23 cellular contexts compared by ENCODE assay signal in the genomic region with DNA sequence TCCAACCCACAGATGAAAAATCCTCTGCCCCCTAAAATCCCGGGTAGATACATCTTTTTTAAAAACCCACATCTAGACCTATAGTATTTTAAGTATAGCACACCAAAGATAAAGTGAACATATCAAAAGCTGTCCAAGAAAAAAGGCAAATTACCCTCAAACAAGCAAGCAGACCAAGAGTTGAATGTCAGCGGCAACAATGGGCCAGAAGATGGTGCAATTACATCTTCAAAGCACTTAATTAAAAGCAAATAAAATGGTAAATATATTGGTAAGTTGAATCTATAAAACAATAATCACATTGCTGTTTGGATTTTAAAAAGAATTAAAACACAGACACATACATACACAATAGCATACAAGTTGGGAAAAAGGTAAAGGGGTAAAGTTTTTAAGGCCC.
A peak's percentile ranks its signal among the peaks of the same experiment; 100 is the strongest.
DNase-seq lines count a peak whose midpoint lies in the region; ATAC-seq, FAIRE-seq and TF ChIP-seq lines count a peak whose summit lies in the region.
"Had no signal": no experiment of that assay in that cellular context is flagged by ENCODE, and none has a peak within 500 bp of the region (broad histone marks: within the 10 kb centered on the region; RNA-seq: fewer than 3 reads in every experiment).

No MANE protein-coding gene starts in this region.

- CTCF ChIA-PET in HepG2 (lab: Yijun Ruan, JAX; ENCODE audit: low intra/inter-chr PET ratio, low total read pairs) = no interaction called here

- no peak overlapping the region for H3K4me2 ChIP-seq in HepG2 (ENCODE audit: low read depth, low read length)

- H3K4me1 ChIP-seq in HepG2 (ENCODE audit: insufficient read depth, low read length) (peaks cover 57% of the 10 kb centered on the region), upper lobe of left lung (peaks cover 0 to 14% (median 5%) of the 10 kb centered on the region in 4 donors)
- H3K4me1 ChIP-seq: esophagus muscularis mucosa had no signal

- no peaks in the 10 kb centered on the region for H3K79me2 ChIP-seq in HepG2 (ENCODE audit: insufficient read depth, low read length)

- H3K27me3 ChIP-seq in HepG2 (ENCODE audit: control insufficient read depth in 1 of 2, insufficient read depth in 2 of 2, low read length in 2 of 2) (no peaks in the 10 kb centered on the region), upper lobe of left lung (no peaks in the 10 kb centered on the region)
- H3K27me3 ChIP-seq: esophagus muscularis mucosa, heart right ventricle had no signal

- no peak overlapping the region for H3K4me3 ChIP-seq in cardiac fibroblast (replicated peaks in 1 of 2; ENCODE audit: low read depth in 2 of 2, low read length in 2 of 2)
- no peak overlapping the region for H3K4me3 ChIP-seq in HepG2 (replicated peaks in 1 of 3; ENCODE audit: insufficient read depth in 1 of 3, low read depth in 2 of 3, low read length in 3 of 3)
- no peak overlapping the region for H3K4me3 ChIP-seq in upper lobe of left lung
- H3K4me3 ChIP-seq: esophagus muscularis mucosa, heart right ventricle had no signal

- in situ Hi-C loops in HepG2 (cut with HindIII; ENCODE audit: extremely low pct_ligation_motif_present, low pct_unique_long_range_greater_than_20kb) = no loop called here

- no TSS peak for BruUV-seq in HepG2 (replicated peaks; lab: Mats Ljungman, UMichigan)

- H3K9me3 ChIP-seq in HepG2 (ENCODE audit: low read length) (no peaks in the 10 kb centered on the region), upper lobe of left lung (no peaks in the 10 kb centered on the region)
- H3K9me3 ChIP-seq: esophagus muscularis mucosa, heart right ventricle had no signal

- TF ChIP-seq POLR2A in HepG2 (IDR thresholded peaks at IDR 0.05; ENCODE audit: insufficient read depth in 1 of 2, low read depth in 2 of 2, low read length in 2 of 2) (no peak), upper lobe of left lung (IDR thresholded peaks at IDR 0.05) (no peak)

- no peaks in the 10 kb centered on the region for H3K36me3 ChIP-seq in HepG2 (replicated peaks in 1 of 2; ENCODE audit: control insufficient read depth in 1 of 2, insufficient read depth in 2 of 2, low read length in 2 of 2)
- no peaks in the 10 kb centered on the region for H3K36me3 ChIP-seq in upper lobe of left lung

- no peak for FAIRE-seq in HepG2 (lab: Jason Lieb, UNC)
- FAIRE-seq: H54 had no signal

- TF ChIP-seq EP300 in HepG2 (IDR thresholded peaks at IDR 0.05; ENCODE audit: low read depth in 2 of 2, low read length in 2 of 2) (no peak), HepG2 (CRISPR knock-in tag; IDR thresholded peaks at IDR 0.05; ENCODE audit: borderline replicate concordance) (no peak), upper lobe of left lung (IDR thresholded peaks at IDR 0.05) (no peak)

- TF ChIP-seq CTCF in cardiac fibroblast (IDR thresholded peaks at IDR 0.05; ENCODE audit: low read depth, low read length) (no peak), HepG2 (CRISPR knock-in tag; IDR thresholded peaks at IDR 0.05) (no peak), upper lobe of left lung (IDR thresholded peaks at IDR 0.05) (no peak)

- peak; percentile 10 for DNase-seq in ELR (ENCODE audit: low read depth)
- peak; percentile 11 for DNase-seq in NAMALWA (ENCODE audit: low spot score)
- peak; percentile 10 to 26 for DNase-seq in cardiac fibroblast (ENCODE audit: low read depth in 2 of 2)
- no peak for DNase-seq in HepG2 (ENCODE audit: low spot score)
- no peak for DNase-seq in UCSD-AML1 (lab: John Stamatoyannopoulos, UW; ENCODE audit: unreplicated experiment)
- DNase-seq in upper lobe of left lung = no peak
- DNase-seq: activated CD4-positive, alpha-beta T cell treated with anti-CD3 and anti-CD28 coated beads for 48 hours; caudate nucleus; CD4-positive, alpha-beta T cell; DMS153; heart right ventricle; left ventricle myocardium superior; midbrain; NCI-H2081 treated with DMSO at 0.1 percent for 48 hours; NCI-H526; posterior cingulate gyrus; SHP77 treated with DMSO at 0.1 percent for 48 hours; T-helper 1 cell had no signal

- intact Hi-C loops in HepG2 (cut with micrococcal nuclease; ENCODE audit: unreplicated experiment) = loop anchor here (10.0 kb wide), 1 partner anchor 186 kb away; no protein-coding TSS in a partner anchor

- H3K27ac ChIP-seq in HepG2 (ENCODE audit: extremely low read length, insufficient read depth, low read length) = no peak overlapping the region
- no peak overlapping the region for H3K27ac ChIP-seq in upper lobe of left lung
- H3K27ac ChIP-seq: esophagus muscularis mucosa, heart right ventricle had no signal

- H3K9ac ChIP-seq in HepG2 (ENCODE audit: insufficient read depth, low read depth, low read length) = no peak overlapping the region

- TF ChIP-seq RAD21 in HepG2 (CRISPR knock-in tag; IDR thresholded peaks at IDR 0.05) = no peak

- ATAC-seq in HepG2 = no peak
- ATAC-seq in upper lobe of left lung (ENCODE audit: low FRiP score in 2 of 2) = no peak
- no peak for ATAC-seq in HG02571 (IDR thresholded peaks at IDR 0.05; ENCODE audit: unreplicated experiment)
- ATAC-seq in HG03521 (IDR thresholded peaks at IDR 0.05; ENCODE audit: unreplicated experiment) = no peak
- ATAC-seq: heart right ventricle; left ventricle myocardium superior; stimulated activated effector memory CD8-positive, alpha-beta T cell treated with anti-CD3 and anti-CD28 coated beads, Interleukin-12 subunit alpha, Interleukin-12 subunit beta, amount 100 ng/mL, for 72 hours had no signal

- H2AFZ ChIP-seq in HepG2 (ENCODE audit: low read length) = no peak overlapping the region

- WGBS in HepG2 (ENCODE audit: low lambda C conversion rate) = 68% methylated on average over 2 of the region's 2 CpGs
- WGBS in upper lobe of left lung, 2 donors = 79 to 87% methylated on average over 2 of the region's 2 CpGs

- POLR2A ChIA-PET in HepG2 (lab: Yijun Ruan, JAX) = no interaction called here

- H4K20me1 ChIP-seq in HepG2 (ENCODE audit: insufficient read depth, low read length) = no peaks in the 10 kb centered on the region

TF ChIP-seq in HepG2, 621 proteins besides CTCF, POLR2A, EP300 and RAD21:
- no peak for TF ChIP-seq PRMT3 (CRISPR knock-in tag; IDR thresholded peaks at IDR 0.05; ENCODE audit: borderline replicate concordance, low read depth)
- TF ChIP-seq STAG1 (CRISPR knock-in tag; IDR thresholded peaks at IDR 0.05) = 0 out of 2 replicates have a peak, but pooled peaks have one; percentile 6

Comparison
In these comparisons a context has a peak if more than half of its experiments do, and no peak if none do; other contexts are left out.
1. DNase-seq: peak in ELR (single experiment), NAMALWA (single experiment) and cardiac fibroblast (2 of 2); none in HepG2 (single experiment), UCSD-AML1 (single experiment) and upper lobe of left lung (0 of 2).